Comparison of ENCODE assay signal across 8 cellular contexts in the genomic region with DNA sequence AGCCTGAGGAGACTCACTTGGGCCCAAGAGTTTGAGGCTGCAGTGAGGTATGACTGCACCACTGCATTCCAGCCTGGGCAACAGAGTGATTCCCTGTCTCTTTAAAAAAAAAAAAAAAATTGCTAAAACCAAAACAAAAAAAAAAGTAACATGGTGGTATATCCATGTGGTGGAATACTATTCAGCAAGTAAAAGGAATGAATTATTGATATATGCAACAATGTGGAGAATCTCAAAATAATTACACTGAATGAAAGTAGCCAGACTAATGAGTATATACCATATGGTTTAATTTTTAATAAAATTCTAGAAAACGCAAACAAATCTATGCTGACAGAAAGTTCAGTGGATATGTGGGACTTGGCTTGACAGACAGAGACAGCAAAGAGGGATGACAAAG.
"Had no signal": no experiment of that assay in that cellular context is flagged by ENCODE, and none has a peak within 500 bp of the region (broad histone marks: within the 10 kb centered on the region; RNA-seq: fewer than 3 reads in every experiment).

No MANE protein-coding gene starts in this region.

- H3K9me3 Mint-ChIP-seq: HFFc6 had no signal

- H3K27ac ChIP-seq: GM23248, HL-60 had no signal

- H3K4me3 Mint-ChIP-seq: HFFc6, IgD-negative memory B cell had no signal

- H3K36me3 ChIP-seq: HAP-1 had no signal

- H3K9ac ChIP-seq: GM23248 had no signal

- H3K4me1 ChIP-seq: HAP-1 had no signal

- H3K27ac Mint-ChIP-seq: HFFc6, IgD-negative memory B cell had no signal

- H3K27me3 Mint-ChIP-seq: IgD-negative memory B cell had no signal

- H3K4me3 ChIP-seq: GM23248, HAP-1 had no signal

- DNase-seq: GM23248, GOT3, H7, HFFc6, KG1 had no signal

- H3K9me3 ChIP-seq: HAP-1 had no signal
